ENCODE assay signal across 8 cellular contexts in the genomic region with DNA sequence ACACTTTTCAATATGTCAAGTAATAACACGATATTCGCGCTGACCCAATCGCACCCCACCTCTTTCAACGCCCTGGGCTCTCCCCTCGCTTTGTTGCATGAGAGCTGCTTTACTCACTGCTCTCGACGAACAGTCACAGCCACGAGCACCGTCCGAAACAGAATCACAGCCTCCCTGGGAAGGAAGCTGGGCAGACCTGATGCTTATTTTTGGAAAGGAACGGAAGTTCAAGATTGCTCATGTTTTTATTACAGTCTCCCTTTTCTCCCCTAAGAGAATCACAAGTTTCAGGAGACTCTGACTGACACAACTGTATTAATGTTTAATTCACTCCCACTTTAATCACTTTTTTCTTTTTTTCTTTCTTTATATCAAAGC.
DNase-seq lines count a peak whose midpoint lies in the region; ATAC-seq, FAIRE-seq and TF ChIP-seq lines count a peak whose summit lies in the region.

No MANE protein-coding gene starts in this region.

- H3K27me3 ChIP-seq in PC-3 (ENCODE audit: low read length): no peaks in the 10 kb centered on the region
- H3K27me3 ChIP-seq in endodermal cell (ENCODE audit: control insufficient read depth, insufficient read depth, low read length, poor library complexity, severe bottlenecking): no peaks in the 10 kb centered on the region

- CTCF ChIA-PET in PC-3 (lab: Charles Lee): interaction anchor here (0.6 kb wide), 1 partner anchor 105 kb away, joined by 3 read pairs; no protein-coding TSS in a partner anchor

- H3K9ac ChIP-seq in PC-3 (ENCODE audit: low read length): peak overlapping the region; percentile 20
- no peak overlapping the region for H3K9ac ChIP-seq in endodermal cell (ENCODE audit: extremely low read depth, low read length, poor library complexity, severe bottlenecking)

- peak overlapping the region; percentile 8 for H3K27ac Mint-ChIP-seq in endodermal cell

- H3K4me3 Mint-ChIP-seq in endodermal cell: no peak overlapping the region

- H3K4me2 ChIP-seq in PC-3 (ENCODE audit: low read length): peak overlapping the region; percentile 47

- peaks cover 8% of the 10 kb centered on the region for H3F3A ChIP-seq in PC-3 (ENCODE audit: low read length, unreplicated experiment)

- H3K4me1 ChIP-seq in PC-3 (ENCODE audit: insufficient read depth, low read length) (peaks cover 18% of the 10 kb centered on the region), endodermal cell (ENCODE audit: control insufficient read depth, insufficient read depth, low read length) (peaks cover 6% of the 10 kb centered on the region)

- intact Hi-C loops in PC-3 (cut with micrococcal nuclease): no loop called here

- no peak overlapping the region for H2AFZ ChIP-seq in PC-3 (ENCODE audit: low read length)

- H3K36me3 Mint-ChIP-seq in endodermal cell (ENCODE audit: low read depth): peaks cover 20% of the 10 kb centered on the region

- H3K27me3 Mint-ChIP-seq in endodermal cell (ENCODE audit: insufficient read depth): no peaks in the 10 kb centered on the region

- H3K79me2 ChIP-seq in PC-3 (ENCODE audit: low read length): peaks cover 98% of the 10 kb centered on the region

- H3K4me1 Mint-ChIP-seq in endodermal cell: peaks cover 45% of the 10 kb centered on the region

- peaks cover 6% of the 10 kb centered on the region; the same call in 1 of the 2 replicates for H3K36me3 ChIP-seq in PC-3 (ENCODE audit: low read depth, low read length)
- H3K36me3 ChIP-seq in endodermal cell (ENCODE audit: control insufficient read depth, insufficient read depth, low read length): peaks cover 40% of the 10 kb centered on the region

- DNase-seq in PC-3 (peak; percentile 45), endodermal cell (no peak), midbrain (lab: John Stamatoyannopoulos, UW) (no peak), ecto neural progenitor cell (ENCODE audit: low spot score) (no peak), D721Med (ENCODE audit: insufficient read length, low spot score) (no peak)
- peak; percentile 27 to 38 (median 37) for DNase-seq in stimulated activated CD4-positive, alpha-beta T cell treated with anti-CD3 and anti-CD28 coated beads, TNF-alpha, amount 100 ng/mL, for 48 hours (ENCODE audit: low read depth in 3 of 3)

- H3K4me3 ChIP-seq in PC-3 (ENCODE audit: low read length) (no peak overlapping the region), endodermal cell (ENCODE audit: low read length) (no peak overlapping the region)

- H4K20me1 ChIP-seq in PC-3 (ENCODE audit: low read length): peaks cover 53% of the 10 kb centered on the region

- TF ChIP-seq CTCF in PC-3 (conservative IDR thresholded peaks at IDR 0.05; ENCODE audit: low read depth, low read length): no peak
- TF ChIP-seq CTCF in endodermal cell (conservative IDR thresholded peaks at IDR 0.05): no peak
- no peak for TF ChIP-seq CTCF in D721Med (IDR thresholded peaks at IDR 0.05; ENCODE audit: insufficient read depth, missing control alignments)

- no peak for FAIRE-seq in D721Med (lab: Jason Lieb, UNC)

- H3K9me3 ChIP-seq in PC-3 (ENCODE audit: low read length) (no peaks in the 10 kb centered on the region), endodermal cell (ENCODE audit: control insufficient read depth, low read length) (no peaks in the 10 kb centered on the region)

- H3K27ac ChIP-seq in PC-3 (ENCODE audit: low read length) (peak overlapping the region; percentile 78), endodermal cell (ENCODE audit: low read depth, low read length) (no peak overlapping the region)

- no peaks in the 10 kb centered on the region for H3K9me2 ChIP-seq in PC-3 (replicated peaks; ENCODE audit: low read length)

- no peaks in the 10 kb centered on the region for H3K9me3 Mint-ChIP-seq in endodermal cell

- 97 to 100% methylated on average over 5 to 12 of the region's 12 CpGs for WGBS in endodermal cell (ENCODE audit: insufficient coverage in 1 of 2, insufficient read length in 1 of 2), 2 experiments

- ATAC-seq in GM18508 (IDR thresholded peaks at IDR 0.05; ENCODE audit: insufficient read depth, unreplicated experiment) (peak; percentile 40), HG02571 (IDR thresholded peaks at IDR 0.05; ENCODE audit: unreplicated experiment) (peak; percentile 57), PC-3 (peak; percentile 75)

- POLR2A ChIA-PET in PC-3 (lab: Charles Lee; ENCODE audit: unreplicated experiment): interaction anchor here (0.6 kb wide), 1 partner anchor 76 kb away, joined by 13 read pairs; no protein-coding TSS in a partner anchor

- no TSS peak for BruUV-seq in PC-3 (replicated peaks; lab: Mats Ljungman, UMichigan)

Comparison
In these comparisons a context has a peak if more than half of its experiments do, and no peak if none do; other contexts are left out.
1. DNase-seq: peak in PC-3 (single experiment) and stimulated activated CD4-positive, alpha-beta T cell treated with anti-CD3 and anti-CD28 coated beads, TNF-alpha, amount 100 ng/mL, for 48 hours (3 of 3); none in endodermal cell (single experiment), midbrain (single experiment), ecto neural progenitor cell (single experiment) and D721Med (single experiment).
2. Peak in every context shown above with its lines, with median percentiles within 50 percentile points of each other: ATAC-seq.